ENCODE assay signal across 15 cellular contexts in the genomic region with DNA sequence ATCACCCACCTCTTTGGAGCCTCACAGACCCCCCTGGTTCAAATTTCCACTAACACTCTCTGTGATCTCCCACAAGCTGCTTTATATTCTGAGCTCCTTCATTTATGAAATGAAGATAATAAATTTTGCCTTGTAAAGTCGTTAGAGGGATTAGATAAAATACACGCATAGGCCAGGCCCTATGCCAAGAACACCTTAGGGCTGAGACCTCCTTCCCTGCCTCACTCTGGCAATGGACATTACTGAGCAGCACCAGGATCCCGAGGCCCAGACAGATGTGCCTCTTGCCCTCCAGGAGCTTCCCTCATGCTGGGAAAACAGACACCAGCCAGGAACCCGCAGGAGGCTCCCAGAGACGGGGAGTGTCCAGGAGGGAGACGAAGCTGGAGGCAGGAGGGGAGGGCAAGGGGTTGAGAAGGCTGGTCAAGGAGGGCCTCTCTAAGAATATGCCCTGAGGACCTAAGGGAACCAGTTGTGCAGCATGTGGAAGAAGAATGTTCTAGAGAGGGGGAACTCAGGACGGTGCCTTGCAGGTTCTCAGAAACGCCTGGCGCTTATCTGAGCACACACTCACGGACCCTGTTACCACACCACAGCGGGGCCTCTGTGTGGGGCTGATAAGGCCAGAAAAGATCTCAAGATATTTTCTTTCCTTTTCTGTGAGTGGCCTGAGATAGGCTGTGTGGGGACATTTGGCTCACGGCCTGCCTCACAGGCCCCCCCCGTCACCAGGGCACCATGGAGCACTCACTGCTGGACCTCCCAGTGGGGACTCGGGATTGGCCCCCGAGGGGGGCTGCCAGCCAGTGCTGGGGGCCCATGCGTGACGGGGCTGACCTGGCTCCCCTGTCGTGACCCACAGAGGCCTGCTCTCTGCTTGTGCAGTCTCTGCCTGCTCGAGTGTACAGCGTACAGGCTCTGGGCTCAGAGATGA. TPM values are rescaled to one million over a fixed set of nuclear protein-coding genes. Genes with fewer than 3 reads are reported as not detected.
DNase-seq lines count a peak whose midpoint lies in the region; ATAC-seq, FAIRE-seq and TF ChIP-seq lines count a peak whose summit lies in the region.
"Had no signal": no experiment of that assay in that cellular context is flagged by ENCODE, and none has a peak within 500 bp of the region (broad histone marks: within the 10 kb centered on the region; RNA-seq: fewer than 3 reads in every experiment).

No MANE protein-coding gene starts in this region.

- H2BK120ac ChIP-seq in neuronal stem cell (ENCODE audit: low read depth, low read length) = no peak overlapping the region

- POLR2A ChIA-PET in SK-N-SH (lab: Yijun Ruan, JAX) = interaction anchor here (0.7 kb wide), 1 partner anchor 53 kb away, joined by 3 read pairs; no protein-coding TSS in a partner anchor
- POLR2A ChIA-PET in CD8-positive, alpha-beta T cell (lab: Charles Lee) = no interaction called here

- H3K9ac ChIP-seq in SK-N-SH = no peak overlapping the region
- H3K9ac ChIP-seq in neuronal stem cell (ENCODE audit: low read depth, low read length, poor library complexity) = no peak overlapping the region

- no peak overlapping the region for H4K91ac ChIP-seq in neuronal stem cell (ENCODE audit: low read depth, low read length, poor library complexity)

- H3K23ac ChIP-seq in neuronal stem cell (ENCODE audit: low read depth, low read length, poor library complexity) = no peak overlapping the region

- H2AK5ac ChIP-seq in neuronal stem cell (ENCODE audit: low read depth, low read length) = peak overlapping the region; percentile 32

- peak overlapping the region; percentile 3 for H3K27ac Mint-ChIP-seq in dendritic cell treated with granulocyte-macrophage colony-stimulating factor and Interleukin-4, amounts not matched to agents 40 ng/mL and 50 ng/mL, for 4 days
- no peak overlapping the region for H3K27ac Mint-ChIP-seq in CD8-positive, alpha-beta T cell

- H3K9me3 ChIP-seq in SK-N-SH (no peaks in the 10 kb centered on the region), neuronal stem cell (replicated peaks in 1 of 2; ENCODE audit: control insufficient read depth in 2 of 2, insufficient read depth in 1 of 2, low read depth in 1 of 2, low read length in 2 of 2) (peaks cover 0 to 2% of the 10 kb centered on the region in 2 donors), adrenal gland (replicated peaks in 1 of 3) (no peaks in the 10 kb centered on the region)
- H3K9me3 ChIP-seq in CD8-positive, alpha-beta T cell (ENCODE audit: low read length) = no peaks in the 10 kb centered on the region
- H3K9me3 ChIP-seq: heart left ventricle, pancreas had no signal

- no peaks in the 10 kb centered on the region for H4K20me1 ChIP-seq in SK-N-SH (ENCODE audit: insufficient read depth)

- H3K4me3 Mint-ChIP-seq in dendritic cell treated with granulocyte-macrophage colony-stimulating factor and Interleukin-4, amounts not matched to agents 40 ng/mL and 50 ng/mL, for 4 days = no peak overlapping the region
- H3K4me3 Mint-ChIP-seq in CD8-positive, alpha-beta T cell = no peak overlapping the region

- H3K27me3 ChIP-seq in SK-N-SH (ENCODE audit: insufficient read depth) (no peaks in the 10 kb centered on the region), neuronal stem cell (ENCODE audit: control insufficient read depth in 3 of 3, insufficient read depth in 3 of 3, low read depth in 1 of 3, low read length in 3 of 3) (peaks cover 0 to 53% (median 0%) of the 10 kb centered on the region in 3 experiments), adrenal gland (no peaks in the 10 kb centered on the region)
- no peaks in the 10 kb centered on the region for H3K27me3 ChIP-seq in CD8-positive, alpha-beta T cell (ENCODE audit: insufficient read depth, low read length)
- H3K27me3 ChIP-seq: heart left ventricle, pancreas had no signal

- intact Hi-C loops in dendritic cell treated with granulocyte-macrophage colony-stimulating factor and Interleukin-4, amounts not matched to agents 40 ng/mL and 50 ng/mL, for 4 days (cut with micrococcal nuclease) = no loop called here
- intact Hi-C loops in CD8-positive, alpha-beta T cell (cut with DNase I, micrococcal nuclease) = no loop called here
- intact Hi-C loops in adrenal gland (cut with DNase I) = loop anchor here (10.0 kb wide), 3 partner anchors 95 to 375 kb away; no protein-coding TSS in a partner anchor

- no peak for TF ChIP-seq RAD21 in SK-N-SH (IDR thresholded peaks at IDR 0.05; ENCODE audit: low read length)

- H3K4ac ChIP-seq in neuronal stem cell (ENCODE audit: low read length) = no peak overlapping the region

- no peak overlapping the region for H3K14ac ChIP-seq in neuronal stem cell (ENCODE audit: low read length)

- peak overlapping the region; percentile 27 for H2BK12ac ChIP-seq in neuronal stem cell (ENCODE audit: low read length)

- H3K36me3 Mint-ChIP-seq in dendritic cell treated with granulocyte-macrophage colony-stimulating factor and Interleukin-4, amounts not matched to agents 40 ng/mL and 50 ng/mL, for 4 days (ENCODE audit: low read depth) = no peaks in the 10 kb centered on the region
- no peaks in the 10 kb centered on the region for H3K36me3 Mint-ChIP-seq in CD8-positive, alpha-beta T cell

- TF ChIP-seq POLR2A in adrenal gland (IDR thresholded peaks at IDR 0.05) (no peak), GM12892 (IDR thresholded peaks at IDR 0.05; ENCODE audit: low read depth, low read length) (no peak)

- no peak for ATAC-seq in SK-N-SH treated with all-trans-retinoic acid at 6 μM for 48 hours
- ATAC-seq in CD8-positive, alpha-beta T cell = no peak
- ATAC-seq: heart left ventricle, pancreas had no signal

- H3K4me2 ChIP-seq in SK-N-SH (no peak overlapping the region), neuronal stem cell (ENCODE audit: insufficient read depth, low read length, poor library complexity, severe bottlenecking) (no peak overlapping the region)

- H3K9me3 Mint-ChIP-seq in dendritic cell treated with granulocyte-macrophage colony-stimulating factor and Interleukin-4, amounts not matched to agents 40 ng/mL and 50 ng/mL, for 4 days = no peaks in the 10 kb centered on the region
- H3K9me3 Mint-ChIP-seq in CD8-positive, alpha-beta T cell = no peaks in the 10 kb centered on the region

- no peak overlapping the region for H2BK5ac ChIP-seq in neuronal stem cell (ENCODE audit: low read length)

- DNase-seq in SK-N-SH = peak; percentile 62
- peak; percentile 41 for DNase-seq in SK-N-DZ (ENCODE audit: low spot score)
- DNase-seq in neuronal stem cell (ENCODE audit: low spot score) = no peak
- no peak for DNase-seq in CD8-positive, alpha-beta T cell
- DNase-seq in adrenal gland = no peak
- DNase-seq in GM12892 (ENCODE audit: insufficient read length) = no peak
- DNase-seq: NCI-H82; SHP77; stimulated activated CD4-positive, alpha-beta T cell treated with anti-CD3 and anti-CD28 coated beads, Interleukin-12 subunit alpha, Interleukin-12 subunit beta, amount 100 ng/mL, for 4 hours had no signal

- CTCF ChIA-PET in SK-N-SH (lab: Yijun Ruan, JAX) = interaction anchor here (0.8 to 23.8 kb wide), 9 partner anchors 11 to 232 kb away, joined by 3 to 779 read pairs (median 3); partner anchors contain the start of genes SEMA7A and UBL7
- CTCF ChIA-PET in CD8-positive, alpha-beta T cell (lab: Charles Lee) = interaction anchor here (1.0 to 10.0 kb wide), 6 partner anchors 10 to 49 kb away, joined by 3 to 119 read pairs (median 3); partner anchors contain the start of gene CYP11A1

- 67% methylated on average over 12 of the region's 20 CpGs for WGBS in SK-N-SH (ENCODE audit: low lambda C conversion rate)
- no CpG with 5 or more reads among the region's 20 CpGs for WGBS in neuronal stem cell (ENCODE audit: extremely low coverage in 2 of 2, insufficient read length in 2 of 2, insufficient replicate concordance in 1 of 2), 2 donors
- WGBS in adrenal gland, 4 donors = 70 to 79% (median 74%) methylated on average over 20 of the region's 20 CpGs

- FAIRE-seq in GM12892 (lab: Jason Lieb, UNC) = no peak
- FAIRE-seq: bronchial epithelial cell, pancreas had no signal

- no peak overlapping the region for H4K8ac ChIP-seq in neuronal stem cell (ENCODE audit: low read depth, low read length)

- H3K27me3 Mint-ChIP-seq in dendritic cell treated with granulocyte-macrophage colony-stimulating factor and Interleukin-4, amounts not matched to agents 40 ng/mL and 50 ng/mL, for 4 days = peaks cover 51% of the 10 kb centered on the region
- no peaks in the 10 kb centered on the region for H3K27me3 Mint-ChIP-seq in CD8-positive, alpha-beta T cell (ENCODE audit: low read depth)

- H3K27ac ChIP-seq in SK-N-SH (ENCODE audit: low read depth in 2 of 2, low read length in 1 of 2) (peak overlapping the region in 1 of 2 experiments; percentile 5; a peak in 1 of 4 replicates), neuronal stem cell (replicated peaks; ENCODE audit: low read length) (no peak overlapping the region), adrenal gland (no peak overlapping the region)
- no peak overlapping the region for H3K27ac ChIP-seq in CD8-positive, alpha-beta T cell (ENCODE audit: low read depth, low read length)
- H3K27ac ChIP-seq: epithelial cell of prostate, heart left ventricle, pancreas had no signal

- TF ChIP-seq EP300 in SK-N-SH (IDR thresholded peaks at IDR 0.05; ENCODE audit: borderline replicate concordance in 1 of 2, low read depth in 1 of 2, low read length in 1 of 2) = peak in 1 of 2 experiments; percentile 30; a peak in 1 of 4 replicates

- H3K9me2 ChIP-seq in SK-N-SH = no peaks in the 10 kb centered on the region

- H3K4me1 ChIP-seq in SK-N-SH (ENCODE audit: control insufficient read depth in 1 of 2, insufficient read depth in 2 of 2, low read depth in 1 of 2, low read length in 1 of 2) = peaks cover 0 to 44% of the 10 kb centered on the region in 2 experiments; a peak in 1 of 4 replicates
- peaks cover 3 to 14% of the 10 kb centered on the region in 2 donors for H3K4me1 ChIP-seq in neuronal stem cell (ENCODE audit: control insufficient read depth in 2 of 2, insufficient read depth in 1 of 2, low read depth in 1 of 2, low read length in 2 of 2)
- peaks cover 13% of the 10 kb centered on the region for H3K4me1 ChIP-seq in CD8-positive, alpha-beta T cell (ENCODE audit: insufficient read depth, low read length)
- H3K4me1 ChIP-seq in adrenal gland (replicated peaks in 1 of 2) = no peaks in the 10 kb centered on the region
- H3K4me1 ChIP-seq: pancreas had no signal

- H3K79me1 ChIP-seq in neuronal stem cell (ENCODE audit: low read depth, low read length) = no peaks in the 10 kb centered on the region

- peaks cover 61% of the 10 kb centered on the region for H3K4me1 Mint-ChIP-seq in dendritic cell treated with granulocyte-macrophage colony-stimulating factor and Interleukin-4, amounts not matched to agents 40 ng/mL and 50 ng/mL, for 4 days (ENCODE audit: low read depth)
- peaks cover 26% of the 10 kb centered on the region for H3K4me1 Mint-ChIP-seq in CD8-positive, alpha-beta T cell (ENCODE audit: low read depth)

- peak overlapping the region; percentile 14 for H2BK15ac ChIP-seq in neuronal stem cell (ENCODE audit: low read length)

- H3F3A ChIP-seq in SK-N-SH (replicated peaks; ENCODE audit: insufficient read depth) = no peaks in the 10 kb centered on the region

- H2AFZ ChIP-seq in SK-N-SH (ENCODE audit: low read depth) (no peak overlapping the region), neuronal stem cell (ENCODE audit: low read length) (no peak overlapping the region)

- H3K4me3 ChIP-seq in SK-N-SH (ENCODE audit: low read depth in 2 of 2, low read length in 1 of 2) (no peak overlapping the region), neuronal stem cell (ENCODE audit: low read length in 2 of 2) (no peak overlapping the region), adrenal gland (no peak overlapping the region)
- H3K4me3 ChIP-seq in CD8-positive, alpha-beta T cell (ENCODE audit: low read depth, low read length) = no peak overlapping the region
- H3K4me3 ChIP-seq: heart left ventricle, pancreas had no signal

- peak overlapping the region; percentile 29 for H3K18ac ChIP-seq in neuronal stem cell (ENCODE audit: low read length)

- H3K79me2 ChIP-seq in SK-N-SH (ENCODE audit: insufficient read depth) = no peaks in the 10 kb centered on the region

- TF ChIP-seq CTCF in SK-N-SH (IDR thresholded peaks at IDR 0.05) (no peak), adrenal gland (IDR thresholded peaks at IDR 0.05) (no peak)
- TF ChIP-seq CTCF in CD8-positive, alpha-beta T cell (IDR thresholded peaks at IDR 0.05) = no peak

- H3K36me3 ChIP-seq in SK-N-SH (replicated peaks in 1 of 2; ENCODE audit: control insufficient read depth in 1 of 2, insufficient read depth in 2 of 2, low read length in 1 of 2) = no peaks in the 10 kb centered on the region
- no peaks in the 10 kb centered on the region for H3K36me3 ChIP-seq in neuronal stem cell (replicated peaks in 1 of 2; ENCODE audit: control insufficient read depth in 2 of 2, insufficient read depth in 2 of 2, low read length in 2 of 2)
- no peaks in the 10 kb centered on the region for H3K36me3 ChIP-seq in CD8-positive, alpha-beta T cell (ENCODE audit: insufficient read depth, low read length)
- H3K36me3 ChIP-seq in adrenal gland (replicated peaks in 1 of 2) = no peaks in the 10 kb centered on the region
- H3K36me3 ChIP-seq: heart left ventricle, pancreas had no signal

RNA-seq across cellular contexts. Expression of gene CYP11A1, which starts 21.9 kb away (rescaled TPM):
- polyA plus RNA-seq in SK-N-SH (2012; rRNA removed) = 0.08 TPM in 1 of 2 replicates, not detected in the other
- 0.03 TPM in 1 of 2 replicates, not detected in the other for polyA plus RNA-seq in SK-N-SH (2012; cell fraction: cytosol; rRNA removed)
- not detected in 2 replicates for polyA plus RNA-seq in SK-N-SH (2012; cell fraction: nucleus; rRNA removed)
- not detected in 2 replicates for polyA plus RNA-seq in SK-N-DZ (2014; cell fraction: cytosol; rRNA removed)
- not detected in 2 replicates for polyA plus RNA-seq in SK-N-DZ (2014; cell fraction: nucleus; rRNA removed)
- polyA plus RNA-seq in neuronal stem cell (2013, experiment 1 of 2) = 0.77 TPM
- 0.80 TPM for polyA plus RNA-seq in neuronal stem cell (2013, experiment 2 of 2)
- total RNA-seq in CD8-positive, alpha-beta T cell = not detected
- total RNA-seq in adrenal gland = 1,000 to 10,000 TPM in 6 of 8 donors, 100 to 1,000 TPM in 2; 635 to 3,326 (median 1,366) TPM
- polyA plus RNA-seq in adrenal gland = 1,000 to 10,000 TPM in 1 of 3 donors, 100 to 1,000 TPM in 2; 233 to 4,804 (median 738) TPM
- 1.5 TPM for polyA plus RNA-seq in GM12892 (2012; ENCODE audit: missing spikeins)
- total RNA-seq: bronchial epithelial cell had no signal

RNA-seq across cellular contexts. Expression of gene SEMA7A, which starts 44.4 kb away (rescaled TPM):
- 0.80 and 1.3 TPM in 2 replicates for polyA plus RNA-seq in SK-N-SH (2012; rRNA removed)
- polyA plus RNA-seq in SK-N-SH (2012; cell fraction: cytosol; rRNA removed) = 0.50 and 0.92 TPM in 2 replicates
- polyA plus RNA-seq in SK-N-SH (2012; cell fraction: nucleus; rRNA removed) = 1.1 and 1.3 TPM in 2 replicates
- polyA plus RNA-seq in SK-N-DZ (2014; cell fraction: cytosol; rRNA removed) = 5.7 and 6.6 TPM in 2 replicates
- polyA plus RNA-seq in SK-N-DZ (2014; cell fraction: nucleus; rRNA removed) = 8.0 and 10.3 TPM in 2 replicates
- polyA plus RNA-seq in neuronal stem cell (2013, experiment 1 of 2) = 10.3 TPM
- polyA plus RNA-seq in neuronal stem cell (2013, experiment 2 of 2) = 10.3 TPM
- 1 to 10 TPM; 8.8 to 9.4 TPM for total RNA-seq in CD8-positive, alpha-beta T cell
- 1 to 10 TPM; 1.3 to 6.6 (median 3.4) TPM for total RNA-seq in adrenal gland
- polyA plus RNA-seq in adrenal gland = 1 to 10 TPM; 2.9 to 5.0 (median 3.9) TPM
- 61.4 TPM for polyA plus RNA-seq in GM12892 (2012; ENCODE audit: missing spikeins)

Comparison
In these comparisons a context has a peak if more than half of its experiments do, and no peak if none do; other contexts are left out.
1. DNase-seq: peak in SK-N-SH (single experiment) and SK-N-DZ (single experiment); none in neuronal stem cell (single experiment), CD8-positive, alpha-beta T cell (0 of 7), adrenal gland (0 of 7) and GM12892 (single experiment).
2. RNA of gene CYP11A1, which starts 21.9 kb away (total RNA-seq): 635 to 3,326 TPM in adrenal gland; not detected in CD8-positive, alpha-beta T cell; every median in the first group is over 100 times any median in the second.
3. intact Hi-C loops: an anchor here in adrenal gland (10.0 kb wide); none called in dendritic cell treated with granulocyte-macrophage colony-stimulating factor and Interleukin-4, amounts not matched to agents 40 ng/mL and 50 ng/mL, for 4 days and CD8-positive, alpha-beta T cell.